23 cellular contexts compared by ENCODE assay signal in the genomic region with DNA sequence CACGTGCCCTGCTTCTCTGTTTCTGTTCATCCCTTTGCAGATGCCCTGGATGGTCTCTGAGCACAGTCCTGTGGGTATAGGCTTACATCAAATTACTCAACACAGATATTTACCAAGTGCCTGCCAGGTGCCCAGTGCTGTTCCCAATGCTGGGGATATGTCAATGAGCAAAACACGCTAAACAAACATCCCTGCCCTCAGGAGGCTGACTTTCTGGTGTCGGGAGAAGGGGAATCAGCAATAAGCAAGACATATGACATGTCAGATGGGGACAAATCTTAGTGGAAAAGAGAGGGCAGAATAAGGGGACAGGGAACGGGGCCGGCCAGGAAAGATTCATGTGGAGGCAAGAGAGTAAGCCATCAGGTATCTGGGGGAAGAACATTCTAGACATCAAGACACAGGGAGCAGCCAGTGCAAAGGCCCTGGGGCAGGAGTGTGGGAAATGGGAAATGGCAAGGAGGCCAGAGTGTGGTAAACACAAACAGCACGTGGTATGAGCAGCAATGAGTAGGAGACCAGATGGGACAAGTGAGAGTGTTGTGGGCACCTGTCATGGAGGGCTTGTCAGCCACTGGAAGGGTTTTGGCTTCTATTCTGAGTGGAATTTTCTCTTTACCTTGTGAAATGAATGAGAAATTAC.
"Had no signal": no experiment of that assay in that cellular context is flagged by ENCODE, and none has a peak within 500 bp of the region (broad histone marks: within the 10 kb centered on the region; RNA-seq: fewer than 3 reads in every experiment).

No MANE protein-coding gene starts in this region.

- H3K4me3 ChIP-seq: pancreas, psoas muscle, skin epidermis, smooth muscle cell, spleen, stomach, thoracic aorta, thyroid gland, tibial nerve, upper lobe of left lung had no signal

- H3K27ac ChIP-seq: neutrophil, pancreas, psoas muscle, skin epidermis, spleen, stomach, thoracic aorta, thyroid gland, tibial nerve, upper lobe of left lung had no signal

- ATAC-seq: naive thymus-derived CD4-positive, alpha-beta T cell; natural killer cell; pancreas; psoas muscle; right cardiac atrium; sciatic nerve; stimulated activated effector memory CD8-positive, alpha-beta T cell treated with anti-CD3 and anti-CD28 coated beads, Interleukin-12 subunit alpha, Interleukin-12 subunit beta, amount 100 ng/mL, for 72 hours; stimulated activated naive B cell treated with anti-CD40 and anti-IgM and Interleukin-4, amounts not matched to agents 10 μg/mL and 1 μg/mL and 100 μg/mL, for 72 hours had no signal

- H3K9me3 ChIP-seq: neutrophil, pancreas, psoas muscle, spleen, stomach, thoracic aorta, thyroid gland, tibial nerve, upper lobe of left lung had no signal

- FAIRE-seq: pancreas had no signal

- H3K4me1 ChIP-seq: pancreas, psoas muscle, stomach, tibial nerve, upper lobe of left lung had no signal

- H3K36me3 ChIP-seq: neutrophil, pancreas, spleen, stomach, thoracic aorta, thyroid gland, tibial nerve, upper lobe of left lung had no signal

- H3K27me3 ChIP-seq: neutrophil, pancreas, thyroid gland, tibial nerve, upper lobe of left lung had no signal

- DNase-seq: naive thymus-derived CD4-positive, alpha-beta T cell; natural killer cell; pancreas; psoas muscle; right cardiac atrium; spleen; stimulated activated CD4-positive, alpha-beta T cell treated with anti-CD3 and anti-CD28 coated beads, Interleukin-15, amount 100 ng/mL, for 24 hours; stimulated activated CD4-positive, alpha-beta T cell treated with anti-CD3 and anti-CD28 coated beads, Interleukin-2, amount 100 ng/mL, for 24 hours; stimulated activated CD4-positive, alpha-beta T cell treated with anti-CD3 and anti-CD28 coated beads, Interleukin-2, amount 100 ng/mL, for 48 hours; stimulated activated CD4-positive, alpha-beta T cell treated with anti-CD3 and anti-CD28 coated beads, Interleukin-4, amount 100 ng/mL, for 24 hours; stimulated activated naive B cell treated with anti-CD40 and anti-IgM and Interleukin-4, amounts not matched to agents 10 μg/mL and 1 μg/mL and 100 μg/mL, for 72 hours; stimulated activated naive CD4-positive, alpha-beta T cell treated with Interleukin-2 at 50 U/mL for 16 hours; stomach; thyroid gland; trophoblast cell had no signal
